1 cellular context compared by ENCODE assay signal in genomic region chr11:62567018-62567633, GRCh38.
TF ChIP-seq lines count a peak whose summit lies in the region.

No MANE protein-coding gene starts in this region.

TF ChIP-seq in HepG2, 621 proteins besides CTCF, POLR2A, EP300 and RAD21:
- TF ChIP-seq SRSF4 (IDR thresholded peaks at IDR 0.05; ENCODE audit: low read depth, low read length, poor library complexity, severe bottlenecking): no peak
- TF ChIP-seq ZNF574 (CRISPR knock-in tag; IDR thresholded peaks at IDR 0.05): no peak
- TF ChIP-seq GPBP1L1 (CRISPR knock-in tag; IDR thresholded peaks at IDR 0.05): no peak
